ENCODE assay signal across 16 cellular contexts in the genomic region with DNA sequence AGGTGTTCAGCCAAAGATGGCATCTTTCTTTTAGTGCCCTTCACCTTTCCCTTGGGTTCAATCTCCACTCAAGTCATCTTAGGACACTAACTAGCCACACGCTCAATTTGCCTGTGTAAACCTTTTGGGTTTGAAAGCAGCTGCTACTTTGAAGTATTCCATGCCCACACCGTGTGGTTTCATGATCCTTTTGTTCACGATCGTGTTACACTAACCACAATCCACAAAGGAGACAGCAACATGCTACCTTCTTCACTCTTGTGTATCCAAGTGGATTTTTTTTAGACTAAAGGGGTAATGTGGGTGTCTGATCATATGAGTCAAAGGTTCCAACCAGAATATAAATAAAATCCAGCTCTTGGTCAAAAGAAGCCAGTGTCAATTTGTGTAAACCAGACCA.
A peak's percentile ranks its signal among the peaks of the same experiment; 100 is the strongest.
DNase-seq lines count a peak whose midpoint lies in the region; ATAC-seq and TF ChIP-seq lines count a peak whose summit lies in the region.
"Had no signal": no experiment of that assay in that cellular context is flagged by ENCODE, and none has a peak within 500 bp of the region (broad histone marks: within the 10 kb centered on the region; RNA-seq: fewer than 3 reads in every experiment).

No MANE protein-coding gene starts in this region.

- no peaks in the 10 kb centered on the region for H3F3A ChIP-seq in neural progenitor cell (ENCODE audit: low read depth)

- no peak overlapping the region for H3K4me3 Mint-ChIP-seq in neural progenitor cell
- no peak overlapping the region for H3K4me3 Mint-ChIP-seq in T-helper 2 cell treated with Interferon-gamma antibody and Interleukin-4, amounts not matched to agents 5 μg/mL and 100 μg/mL, for 36 hours
- H3K4me3 Mint-ChIP-seq in Caco-2 (ENCODE audit: unreplicated experiment): no peak overlapping the region
- H3K4me3 Mint-ChIP-seq: B cell, IgD-negative memory B cell had no signal

- H3K9ac ChIP-seq in neural progenitor cell: no peak overlapping the region

- no TSS peak for BruUV-seq in Caco-2 (replicated peaks; lab: Mats Ljungman, UMichigan)

- H3K4me1 ChIP-seq in neural progenitor cell: no peaks in the 10 kb centered on the region
- peaks cover 6% of the 10 kb centered on the region; the same call in 1 of the 2 replicates for H3K4me1 ChIP-seq in Caco-2
- H3K4me1 ChIP-seq: left lung had no signal

- H2AFZ ChIP-seq in neural progenitor cell (replicated peaks): peak overlapping the region; percentile 15

- H3K9me3 Mint-ChIP-seq in neural progenitor cell (no peaks in the 10 kb centered on the region), Caco-2 (ENCODE audit: unreplicated experiment) (no peaks in the 10 kb centered on the region)
- H3K9me3 Mint-ChIP-seq in T-helper 2 cell treated with Interferon-gamma antibody and Interleukin-4, amounts not matched to agents 5 μg/mL and 100 μg/mL, for 36 hours: no peaks in the 10 kb centered on the region

- no peak overlapping the region for H3K4me2 ChIP-seq in neural progenitor cell

- H3K27me3 ChIP-seq in neural progenitor cell (no peaks in the 10 kb centered on the region), Caco-2 (replicated peaks; ENCODE audit: control insufficient read depth, insufficient read depth, low read length) (no peaks in the 10 kb centered on the region)
- H3K27me3 ChIP-seq: left lung had no signal

- intact Hi-C loops in Caco-2 (cut with micrococcal nuclease; ENCODE audit: unreplicated experiment): no loop called here

- CTCF ChIA-PET in Caco-2 (lab: Charles Lee): no interaction called here

- H3K36me3 Mint-ChIP-seq in neural progenitor cell: no peaks in the 10 kb centered on the region
- no peaks in the 10 kb centered on the region for H3K36me3 Mint-ChIP-seq in T-helper 2 cell treated with Interferon-gamma antibody and Interleukin-4, amounts not matched to agents 5 μg/mL and 100 μg/mL, for 36 hours (ENCODE audit: low read depth)
- H3K36me3 Mint-ChIP-seq in Caco-2 (ENCODE audit: insufficient read depth, unreplicated experiment): no peaks in the 10 kb centered on the region
- H3K36me3 Mint-ChIP-seq: IgD-negative memory B cell had no signal

- no peaks in the 10 kb centered on the region for H4K20me1 ChIP-seq in neural progenitor cell (ENCODE audit: low read depth)

- H3K27ac Mint-ChIP-seq in neural progenitor cell (no peak overlapping the region), Caco-2 (ENCODE audit: unreplicated experiment) (no peak overlapping the region)
- H3K27ac Mint-ChIP-seq in T-helper 2 cell treated with Interferon-gamma antibody and Interleukin-4, amounts not matched to agents 5 μg/mL and 100 μg/mL, for 36 hours: no peak overlapping the region
- H3K27ac Mint-ChIP-seq: B cell, IgD-negative memory B cell had no signal

- no peaks in the 10 kb centered on the region for H3K36me3 ChIP-seq in neural progenitor cell
- H3K36me3 ChIP-seq in Caco-2 (ENCODE audit: control insufficient read depth, insufficient read depth, low read length): no peaks in the 10 kb centered on the region
- H3K36me3 ChIP-seq: left lung had no signal

- no peaks in the 10 kb centered on the region for H3K4me1 Mint-ChIP-seq in neural progenitor cell
- H3K4me1 Mint-ChIP-seq in T-helper 2 cell treated with Interferon-gamma antibody and Interleukin-4, amounts not matched to agents 5 μg/mL and 100 μg/mL, for 36 hours (ENCODE audit: low read depth): peaks cover 7% of the 10 kb centered on the region
- peaks cover 8% of the 10 kb centered on the region for H3K4me1 Mint-ChIP-seq in Caco-2 (ENCODE audit: low read depth, unreplicated experiment)
- H3K4me1 Mint-ChIP-seq: B cell, IgD-negative memory B cell had no signal

- DNase-seq in H4 (ENCODE audit: low spot score): peak; percentile 79
- peak; percentile 92 for DNase-seq in NCI-H2029 (lab: John Stamatoyannopoulos, UW)
- DNase-seq in SW480 (ENCODE audit: low spot score): peak; percentile 93
- DNase-seq in neural progenitor cell (ENCODE audit: low spot score): no peak
- no peak for DNase-seq in T-helper 2 cell treated with Interferon-gamma antibody and Interleukin-4, amounts not matched to agents 5 μg/mL and 100 μg/mL, for 36 hours (ENCODE audit: low spot score)
- DNase-seq in Caco-2: no peak
- DNase-seq: anterior cingulate cortex; left lung; NCI-H1092; stimulated activated CD4-positive, alpha-beta T cell treated with anti-CD3 and anti-CD28 coated beads, Interleukin-4, amount 100 ng/mL, for 24 hours; SW 1271 had no signal

- H3K9me3 ChIP-seq in neural progenitor cell (ENCODE audit: low read depth) (no peaks in the 10 kb centered on the region), Caco-2 (no peaks in the 10 kb centered on the region)
- H3K9me3 ChIP-seq: left lung had no signal

- no peak for TF ChIP-seq CTCF in neural progenitor cell (IDR thresholded peaks at IDR 0.05)
- TF ChIP-seq CTCF in Caco-2 (IDR thresholded peaks at IDR 0.05; ENCODE audit: insufficient read depth in 1 of 2, low read depth in 1 of 2, low read length in 1 of 2, severe bottlenecking in 1 of 2, unreplicated experiment in 1 of 2): no peak

- H3K27me3 Mint-ChIP-seq in neural progenitor cell (ENCODE audit: insufficient read depth, low read depth): no peaks in the 10 kb centered on the region
- H3K27me3 Mint-ChIP-seq in T-helper 2 cell treated with Interferon-gamma antibody and Interleukin-4, amounts not matched to agents 5 μg/mL and 100 μg/mL, for 36 hours (ENCODE audit: low read depth): no peaks in the 10 kb centered on the region
- H3K27me3 Mint-ChIP-seq in Caco-2 (ENCODE audit: insufficient read depth, unreplicated experiment): no peaks in the 10 kb centered on the region
- H3K27me3 Mint-ChIP-seq: IgD-negative memory B cell had no signal

- no peak for ATAC-seq in GM19397 (IDR thresholded peaks at IDR 0.05; ENCODE audit: unreplicated experiment)
- ATAC-seq: left lung had no signal

- no peak overlapping the region for H3K27ac ChIP-seq in neural progenitor cell
- H3K27ac ChIP-seq: left lung, skin epidermis, VCaP had no signal

- POLR2A ChIA-PET in Caco-2 (lab: Charles Lee): no interaction called here

- H3K79me2 ChIP-seq in neural progenitor cell (ENCODE audit: low read depth): no peaks in the 10 kb centered on the region

- H3K4me3 ChIP-seq in neural progenitor cell: no peak overlapping the region
- no peak overlapping the region for H3K4me3 ChIP-seq in Caco-2 (ENCODE audit: low read depth, low read length)
- H3K4me3 ChIP-seq: left lung, skin epidermis had no signal

Comparison
In these comparisons a context has a peak if more than half of its experiments do, and no peak if none do; other contexts are left out.
1. DNase-seq: peak in H4 (single experiment), NCI-H2029 (single experiment) and SW480 (single experiment); none in neural progenitor cell (single experiment), T-helper 2 cell treated with Interferon-gamma antibody and Interleukin-4, amounts not matched to agents 5 μg/mL and 100 μg/mL, for 36 hours (single experiment) and Caco-2 (0 of 2).